8 cellular contexts compared by ENCODE assay signal in the genomic region with DNA sequence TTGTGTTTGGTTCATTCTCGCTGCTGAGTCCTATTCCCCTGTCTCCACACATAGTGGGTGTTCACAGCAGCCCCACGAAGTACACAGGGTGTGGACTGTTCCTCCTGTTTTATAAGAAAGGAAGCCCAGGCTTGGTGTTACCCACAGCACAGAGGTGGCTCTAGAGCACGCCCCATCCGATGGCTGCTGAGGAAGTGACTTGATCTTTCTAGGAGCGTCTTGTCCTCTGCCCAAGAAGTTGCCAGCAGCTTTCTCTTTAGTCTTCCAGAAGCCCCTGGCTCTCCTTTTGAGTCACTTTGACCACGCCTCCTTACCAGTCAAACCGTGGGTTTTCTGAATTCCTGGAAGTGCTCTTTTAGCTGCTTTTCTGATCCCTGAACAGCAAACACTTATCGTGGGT.
A peak's percentile ranks its signal among the peaks of the same experiment; 100 is the strongest.
DNase-seq lines count a peak whose midpoint lies in the region; ATAC-seq and TF ChIP-seq lines count a peak whose summit lies in the region.

No MANE protein-coding gene starts in this region.

- peak overlapping the region; percentile 93 to 99 (median 97) for H3K27ac Mint-ChIP-seq in CD4-positive, alpha-beta memory T cell
- peak overlapping the region; percentile 83 for H3K27ac Mint-ChIP-seq in central memory CD8-positive, alpha-beta T cell (ENCODE audit: low read depth)
- no peak overlapping the region for H3K27ac Mint-ChIP-seq in WTC11

- no peaks in the 10 kb centered on the region for H3K27me3 ChIP-seq in CD4-positive, alpha-beta memory T cell (ENCODE audit: insufficient read depth, low read length)

- H3K9me3 Mint-ChIP-seq in CD4-positive, alpha-beta memory T cell: peaks cover 0 to 8% (median 3%) of the 10 kb centered on the region in 8 donors
- no peaks in the 10 kb centered on the region for H3K9me3 Mint-ChIP-seq in central memory CD8-positive, alpha-beta T cell
- peaks cover 17% of the 10 kb centered on the region for H3K9me3 Mint-ChIP-seq in WTC11

- H3K4me1 Mint-ChIP-seq in CD4-positive, alpha-beta memory T cell: peaks cover 50 to 84% (median 72%) of the 10 kb centered on the region in 4 donors
- peaks cover 67% of the 10 kb centered on the region for H3K4me1 Mint-ChIP-seq in central memory CD8-positive, alpha-beta T cell
- H3K4me1 Mint-ChIP-seq in WTC11: peaks cover 10% of the 10 kb centered on the region; the same call in 1 of the 2 replicates

- H3K4me3 ChIP-seq in CD4-positive, alpha-beta memory T cell (ENCODE audit: low read length in 2 of 2): peak overlapping the region in 1 of 2 donors; percentile 4

- POLR2A ChIA-PET in CD4-positive, alpha-beta memory T cell (lab: Charles Lee; ENCODE audit: partially characterized antibody): interaction anchor here (1.2 to 2.6 kb wide), 9 partner anchors 8 to 188 kb away, joined by 4 to 34 read pairs (median 8); a partner anchor contains a TSS
- POLR2A ChIA-PET in WTC11 (lab: Charles Lee): no interaction called here

- peak overlapping the region; percentile 60 for H3K27ac ChIP-seq in CD4-positive, alpha-beta memory T cell (ENCODE audit: low read depth, low read length)

- peaks cover 70% of the 10 kb centered on the region for H3K4me1 ChIP-seq in CD4-positive, alpha-beta memory T cell (ENCODE audit: insufficient read depth, low read length)

- DNase-seq in CD4-positive, alpha-beta memory T cell: peak; percentile 66 to 77 (median 72)
- peak; percentile 46 to 50 for DNase-seq in activated CD4-positive, alpha-beta T cell treated with anti-CD3 and anti-CD28 coated beads for 24 hours (ENCODE audit: low read depth in 2 of 2)
- DNase-seq in central memory CD8-positive, alpha-beta T cell (ENCODE audit: low spot score in 2 of 2): peak; percentile 44 to 61
- DNase-seq in stimulated activated CD4-positive, alpha-beta T cell treated with anti-CD3 and anti-CD28 coated beads, Interleukin-2, amount 100 ng/mL, for 24 hours: peak; percentile 63 to 69
- DNase-seq in KG1 (lab: John Stamatoyannopoulos, UW): no peak
- no peak for DNase-seq in NCI-H82 treated with DMSO at 0.1 percent for 48 hours (lab: John Stamatoyannopoulos, UW; ENCODE audit: unreplicated experiment)
- DNase-seq in WTC11 (ENCODE audit: low spot score): no peak

- H3K36me3 Mint-ChIP-seq in CD4-positive, alpha-beta memory T cell: peaks cover 9 to 13% of the 10 kb centered on the region in 2 donors
- peaks cover 16% of the 10 kb centered on the region for H3K36me3 Mint-ChIP-seq in central memory CD8-positive, alpha-beta T cell (ENCODE audit: insufficient read depth)
- peaks cover under 1% of the 10 kb centered on the region; the same call in 1 of the 2 replicates for H3K36me3 Mint-ChIP-seq in WTC11

- no peaks in the 10 kb centered on the region for H3K36me3 ChIP-seq in CD4-positive, alpha-beta memory T cell (ENCODE audit: insufficient read depth, low read length)

- ATAC-seq in central memory CD8-positive, alpha-beta T cell (replicated peaks; ENCODE audit: extremely low read depth, poor library complexity, severe bottlenecking): peak; percentile 76
- ATAC-seq in HG02642 (IDR thresholded peaks at IDR 0.05; ENCODE audit: poor library complexity, unreplicated experiment): no peak
- ATAC-seq in WTC11: no peak

- CTCF ChIA-PET in CD4-positive, alpha-beta memory T cell (lab: Charles Lee; ENCODE audit: partially characterized antibody): interaction anchor here (0.9 to 8.7 kb wide), 7 partner anchors 8 to 241 kb away, joined by 3 to 139 read pairs (median 3); a partner anchor contains a TSS
- CTCF ChIA-PET in WTC11 (lab: Charles Lee): interaction anchor here (1.1 to 1.3 kb wide), 3 partner anchors 95 to 144 kb away, joined by 3 to 8 read pairs (median 3); a partner anchor contains a TSS

- intact Hi-C loops in CD4-positive, alpha-beta memory T cell (cut with micrococcal nuclease): no loop called here

- no peak for TF ChIP-seq CTCF in WTC11 (IDR thresholded peaks at IDR 0.05)

- peaks cover 0 to 3% of the 10 kb centered on the region in 2 donors for H3K27me3 Mint-ChIP-seq in CD4-positive, alpha-beta memory T cell
- no peaks in the 10 kb centered on the region for H3K27me3 Mint-ChIP-seq in central memory CD8-positive, alpha-beta T cell
- peaks cover 4% of the 10 kb centered on the region; the same call in 1 of the 2 replicates for H3K27me3 Mint-ChIP-seq in WTC11 (ENCODE audit: low read depth)

- no peaks in the 10 kb centered on the region for H3K9me3 ChIP-seq in CD4-positive, alpha-beta memory T cell (ENCODE audit: control insufficient read depth in 1 of 2, low read length in 2 of 2)

- peak overlapping the region; percentile 71 to 90 (median 80) for H3K4me3 Mint-ChIP-seq in CD4-positive, alpha-beta memory T cell
- peak overlapping the region; percentile 78 for H3K4me3 Mint-ChIP-seq in central memory CD8-positive, alpha-beta T cell
- no peak overlapping the region for H3K4me3 Mint-ChIP-seq in WTC11

TF ChIP-seq in WTC11, 78 proteins besides CTCF, POLR2A, EP300 and RAD21:
- TF ChIP-seq, protein P1, sequence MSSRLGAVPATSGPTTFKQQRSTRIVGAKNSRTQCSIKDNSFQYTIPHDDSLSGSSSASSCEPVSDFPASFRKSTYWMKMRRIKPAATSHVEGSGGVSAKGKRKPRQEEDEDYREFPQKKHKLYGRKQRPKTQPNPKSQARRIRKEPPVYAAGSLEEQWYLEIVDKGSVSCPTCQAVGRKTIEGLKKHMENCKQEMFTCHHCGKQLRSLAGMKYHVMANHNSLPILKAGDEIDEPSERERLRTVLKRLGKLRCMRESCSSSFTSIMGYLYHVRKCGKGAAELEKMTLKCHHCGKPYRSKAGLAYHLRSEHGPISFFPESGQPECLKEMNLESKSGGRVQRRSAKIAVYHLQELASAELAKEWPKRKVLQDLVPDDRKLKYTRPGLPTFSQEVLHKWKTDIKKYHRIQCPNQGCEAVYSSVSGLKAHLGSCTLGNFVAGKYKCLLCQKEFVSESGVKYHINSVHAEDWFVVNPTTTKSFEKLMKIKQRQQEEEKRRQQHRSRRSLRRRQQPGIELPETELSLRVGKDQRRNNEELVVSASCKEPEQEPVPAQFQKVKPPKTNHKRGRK (CRISPR knock-in tag; IDR thresholded peaks at IDR 0.05; ENCODE audit: borderline replicate concordance): no peak
- TF ChIP-seq, protein P2, sequence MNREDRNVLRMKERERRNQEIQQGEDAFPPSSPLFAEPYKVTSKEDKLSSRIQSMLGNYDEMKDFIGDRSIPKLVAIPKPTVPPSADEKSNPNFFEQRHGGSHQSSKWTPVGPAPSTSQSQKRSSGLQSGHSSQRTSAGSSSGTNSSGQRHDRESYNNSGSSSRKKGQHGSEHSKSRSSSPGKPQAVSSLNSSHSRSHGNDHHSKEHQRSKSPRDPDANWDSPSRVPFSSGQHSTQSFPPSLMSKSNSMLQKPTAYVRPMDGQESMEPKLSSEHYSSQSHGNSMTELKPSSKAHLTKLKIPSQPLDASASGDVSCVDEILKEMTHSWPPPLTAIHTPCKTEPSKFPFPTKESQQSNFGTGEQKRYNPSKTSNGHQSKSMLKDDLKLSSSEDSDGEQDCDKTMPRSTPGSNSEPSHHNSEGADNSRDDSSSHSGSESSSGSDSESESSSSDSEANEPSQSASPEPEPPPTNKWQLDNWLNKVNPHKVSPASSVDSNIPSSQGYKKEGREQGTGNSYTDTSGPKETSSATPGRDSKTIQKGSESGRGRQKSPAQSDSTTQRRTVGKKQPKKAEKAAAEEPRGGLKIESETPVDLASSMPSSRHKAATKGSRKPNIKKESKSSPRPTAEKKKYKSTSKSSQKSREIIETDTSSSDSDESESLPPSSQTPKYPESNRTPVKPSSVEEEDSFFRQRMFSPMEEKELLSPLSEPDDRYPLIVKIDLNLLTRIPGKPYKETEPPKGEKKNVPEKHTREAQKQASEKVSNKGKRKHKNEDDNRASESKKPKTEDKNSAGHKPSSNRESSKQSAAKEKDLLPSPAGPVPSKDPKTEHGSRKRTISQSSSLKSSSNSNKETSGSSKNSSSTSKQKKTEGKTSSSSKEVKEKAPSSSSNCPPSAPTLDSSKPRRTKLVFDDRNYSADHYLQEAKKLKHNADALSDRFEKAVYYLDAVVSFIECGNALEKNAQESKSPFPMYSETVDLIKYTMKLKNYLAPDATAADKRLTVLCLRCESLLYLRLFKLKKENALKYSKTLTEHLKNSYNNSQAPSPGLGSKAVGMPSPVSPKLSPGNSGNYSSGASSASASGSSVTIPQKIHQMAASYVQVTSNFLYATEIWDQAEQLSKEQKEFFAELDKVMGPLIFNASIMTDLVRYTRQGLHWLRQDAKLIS (CRISPR knock-in tag; IDR thresholded peaks at IDR 0.05; ENCODE audit: borderline replicate concordance): no peak
- TF ChIP-seq, protein P3, sequence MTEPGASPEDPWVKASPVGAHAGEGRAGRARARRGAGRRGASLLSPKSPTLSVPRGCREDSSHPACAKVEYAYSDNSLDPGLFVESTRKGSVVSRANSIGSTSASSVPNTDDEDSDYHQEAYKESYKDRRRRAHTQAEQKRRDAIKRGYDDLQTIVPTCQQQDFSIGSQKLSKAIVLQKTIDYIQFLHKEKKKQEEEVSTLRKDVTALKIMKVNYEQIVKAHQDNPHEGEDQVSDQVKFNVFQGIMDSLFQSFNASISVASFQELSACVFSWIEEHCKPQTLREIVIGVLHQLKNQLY (CRISPR knock-in tag; IDR thresholded peaks at IDR 0.05): no peak
- TF ChIP-seq PRRX2 (CRISPR knock-in tag; IDR thresholded peaks at IDR 0.05): no peak
- TF ChIP-seq RORB (CRISPR knock-in tag; IDR thresholded peaks at IDR 0.05): no peak
TF ChIP-seq in WTC11: peak in this region for 0.

Comparison
In these comparisons a context has a peak if more than half of its experiments do, and no peak if none do; other contexts are left out.
1. DNase-seq: peak in CD4-positive, alpha-beta memory T cell (5 of 5), activated CD4-positive, alpha-beta T cell treated with anti-CD3 and anti-CD28 coated beads for 24 hours (2 of 2), central memory CD8-positive, alpha-beta T cell (2 of 2) and stimulated activated CD4-positive, alpha-beta T cell treated with anti-CD3 and anti-CD28 coated beads, Interleukin-2, amount 100 ng/mL, for 24 hours (2 of 2); none in KG1 (single experiment), NCI-H82 treated with DMSO at 0.1 percent for 48 hours (single experiment) and WTC11 (single experiment).